Comparison of ENCODE assay signal across 8 cellular contexts in the genomic region with DNA sequence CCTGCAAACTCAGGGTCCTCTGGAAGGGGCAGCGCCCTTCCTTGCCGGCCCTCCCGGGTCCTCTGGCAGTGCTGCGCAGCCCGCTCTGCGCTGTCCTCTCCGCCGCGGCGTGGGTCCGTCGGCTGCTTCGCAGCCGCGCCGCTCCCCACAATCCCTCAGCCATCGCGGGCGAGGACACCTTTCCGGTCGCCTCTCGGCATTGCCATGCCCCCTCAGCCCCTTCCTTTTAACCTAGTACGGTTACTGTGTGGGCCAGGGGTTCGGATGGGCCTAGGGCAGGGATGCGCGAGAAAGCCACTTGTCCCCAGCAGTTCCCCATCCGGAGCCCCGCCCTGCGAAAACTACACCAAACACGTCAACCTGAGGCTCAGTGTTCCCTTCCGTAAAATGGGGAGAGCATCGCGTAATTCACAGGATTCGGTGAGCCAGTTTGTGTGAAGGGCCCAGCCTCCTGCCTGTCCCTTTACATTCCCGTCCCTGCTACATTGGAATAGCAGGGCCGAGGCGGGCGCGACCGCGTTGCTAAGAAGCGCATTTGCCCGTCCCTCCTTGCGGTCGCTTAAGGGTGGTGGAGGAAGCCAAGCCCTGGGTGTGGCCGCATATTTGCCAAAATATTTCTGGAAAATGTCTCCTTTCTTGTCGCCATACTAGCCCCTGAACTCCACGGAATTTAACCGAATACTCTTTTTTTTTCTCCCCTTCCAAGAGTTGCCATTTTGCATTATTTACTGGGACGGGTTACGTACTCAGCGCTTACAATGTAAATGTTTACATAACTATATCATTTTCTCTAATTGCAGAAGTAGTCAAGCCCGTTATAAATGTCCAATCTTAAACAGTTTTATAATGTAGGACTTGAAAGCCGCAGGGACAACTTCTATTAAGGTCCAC. TPM values are rescaled to one million over a fixed set of nuclear protein-coding genes. Genes with fewer than 3 reads are reported as not detected.
A peak's percentile ranks its signal among the peaks of the same experiment; 100 is the strongest.
DNase-seq lines count a peak whose midpoint lies in the region; ATAC-seq and TF ChIP-seq lines count a peak whose summit lies in the region.

No MANE protein-coding gene starts in this region.

- peaks cover 23% of the 10 kb centered on the region for H3K4me1 ChIP-seq in effector memory CD4-positive, alpha-beta T cell (ENCODE audit: control insufficient read depth, insufficient read depth, low read length, poor library complexity, severe bottlenecking)
- peaks cover 27 to 33% of the 10 kb centered on the region in 2 donors for H3K4me1 ChIP-seq in thyroid gland

- H3K36me3 ChIP-seq in effector memory CD4-positive, alpha-beta T cell (ENCODE audit: control insufficient read depth, insufficient read depth, low read length) = no peaks in the 10 kb centered on the region
- H3K36me3 ChIP-seq in thyroid gland = no peaks in the 10 kb centered on the region

- H3K27ac ChIP-seq in effector memory CD4-positive, alpha-beta T cell (ENCODE audit: insufficient read depth, low read length, poor library complexity, severe bottlenecking) = peak overlapping the region; percentile 47
- H3K27ac ChIP-seq in thyroid gland = peak overlapping the region; percentile 86 to 92 (median 88)

- H3K4me3 ChIP-seq in effector memory CD4-positive, alpha-beta T cell (ENCODE audit: insufficient read depth, low read depth, low read length, poor library complexity, severe bottlenecking) = peak overlapping the region; percentile 60
- H3K4me3 ChIP-seq in thyroid gland (replicated peaks in 1 of 3) = peak overlapping the region; percentile 1 to 37 (median 18)

- peak; percentile 2 to 5 for ATAC-seq in activated CD4-positive, CD25-positive, alpha-beta regulatory T cell treated with anti-CD3 and anti-CD28 coated beads, Interleukin-2, amount 50 U/mL, for 24 hours
- ATAC-seq in HG03378 (IDR thresholded peaks at IDR 0.05; ENCODE audit: unreplicated experiment) = no peak

- H3K36me3 Mint-ChIP-seq in mesothelial cell of epicardium = no peaks in the 10 kb centered on the region

- peaks cover 34% of the 10 kb centered on the region for H3K4me1 Mint-ChIP-seq in mesothelial cell of epicardium

- no peaks in the 10 kb centered on the region for H3K27me3 ChIP-seq in effector memory CD4-positive, alpha-beta T cell (replicated peaks; ENCODE audit: control insufficient read depth, insufficient read depth, low read length, poor library complexity, severe bottlenecking)
- no peaks in the 10 kb centered on the region for H3K27me3 ChIP-seq in thyroid gland

- WGBS in thyroid gland, 2 donors = 1% methylated on average over 31 to 41 of the region's 54 CpGs

- DNase-seq in DMS153 (lab: John Stamatoyannopoulos, UW) (peak; percentile 47), DMS153 treated with DMSO at 0.1 percent for 48 hours (lab: John Stamatoyannopoulos, UW; ENCODE audit: unreplicated experiment) (no peak), LHCN-M2 (ENCODE audit: low read depth) (peak; percentile 60), mesothelial cell of epicardium (ENCODE audit: low spot score in 2 of 2, unreplicated experiment in 2 of 2) (no peak), thyroid gland (peak; percentile 62 to 66)
- peak; percentile 14 to 41 (median 33) for DNase-seq in effector memory CD4-positive, alpha-beta T cell

- peak overlapping the region; percentile 93 for H3K27ac Mint-ChIP-seq in mesothelial cell of epicardium

- intact Hi-C loops in thyroid gland (cut with DNase I) = loop anchor here (2.0 to 5.0 kb wide), 2 partner anchors 48 to 106 kb away; no protein-coding TSS in a partner anchor

- H3K9me3 Mint-ChIP-seq in mesothelial cell of epicardium = no peaks in the 10 kb centered on the region

- no peak for TF ChIP-seq POLR2A in thyroid gland (IDR thresholded peaks at IDR 0.05)

- H3K9me3 ChIP-seq in effector memory CD4-positive, alpha-beta T cell (ENCODE audit: control insufficient read depth, low read length) = no peaks in the 10 kb centered on the region
- no peaks in the 10 kb centered on the region for H3K9me3 ChIP-seq in thyroid gland

- peak overlapping the region; percentile 76 for H3K4me3 Mint-ChIP-seq in mesothelial cell of epicardium

- TF ChIP-seq CTCF in mesothelial cell of epicardium (IDR thresholded peaks at IDR 0.05; ENCODE audit: unreplicated experiment) (no peak), thyroid gland (IDR thresholded peaks at IDR 0.05) (peak in 1 of 6 experiments; percentile 3)

- H3K27me3 Mint-ChIP-seq in mesothelial cell of epicardium (ENCODE audit: low read depth) = peaks cover 45% of the 10 kb centered on the region

RNA-seq across cellular contexts. Expression of a gene that starts 13.2 kb away (rescaled TPM):
- total RNA-seq in LHCN-M2 (2014; rRNA removed) (70.4 and 91.8 TPM in 2 replicates), mesothelial cell of epicardium (28.2 to 31.8 TPM (median 30.7 TPM) in 3 replicates), thyroid gland (10 to 100 TPM; 19.3 to 55.8 (median 45.2) TPM)
- polyA plus RNA-seq in LHCN-M2 (2012) = 196 TPM

RNA-seq across cellular contexts. Expression of a gene that starts 23.8 kb away (rescaled TPM):
- total RNA-seq in LHCN-M2 (2014; rRNA removed) (101 and 123 TPM in 2 replicates), mesothelial cell of epicardium (134 to 137 TPM (median 136 TPM) in 3 replicates), thyroid gland (100 to 1,000 TPM; 123 to 168 (median 131) TPM)
- 149 TPM for polyA plus RNA-seq in LHCN-M2 (2012)

RNA-seq across cellular contexts. Expression of a gene that starts 53.5 kb away (rescaled TPM):
- 93.8 and 94.9 TPM in 2 replicates for total RNA-seq in LHCN-M2 (2014; rRNA removed)
- polyA plus RNA-seq in LHCN-M2 (2012) = 84.8 TPM
- total RNA-seq in mesothelial cell of epicardium = 231 to 251 TPM (median 236 TPM) in 3 replicates
- total RNA-seq in thyroid gland = 100 to 1,000 TPM; 165 to 221 (median 193) TPM

Comparison
In these comparisons a context has a peak if more than half of its experiments do, and no peak if none do; other contexts are left out.
1. DNase-seq: peak in DMS153 (single experiment), LHCN-M2 (single experiment), effector memory CD4-positive, alpha-beta T cell (3 of 3) and thyroid gland (2 of 2); none in DMS153 treated with DMSO at 0.1 percent for 48 hours (single experiment) and mesothelial cell of epicardium (0 of 2).